ENCODE assay signal across 13 cellular contexts in genomic region chr3:141338881-141339280, GRCh38. TPM values are rescaled to one million over a fixed set of nuclear protein-coding genes. Genes with fewer than 3 reads are reported as not detected.
A peak's percentile ranks its signal among the peaks of the same experiment; 100 is the strongest.
DNase-seq lines count a peak whose midpoint lies in the region; ATAC-seq, FAIRE-seq and TF ChIP-seq lines count a peak whose summit lies in the region.
"Had no signal": no experiment of that assay in that cellular context is flagged by ENCODE, and none has a peak within 500 bp of the region (broad histone marks: within the 10 kb centered on the region; RNA-seq: fewer than 3 reads in every experiment).

No MANE protein-coding gene starts in this region.

- no peak overlapping the region for H3K9ac ChIP-seq in IMR-90 (ENCODE audit: low read depth, low read length)
- no peak overlapping the region for H3K9ac ChIP-seq in K562 (ENCODE audit: insufficient read depth in 1 of 2, low read depth in 2 of 2, low read length in 2 of 2)
- H3K9ac ChIP-seq in liver (ENCODE audit: low read depth in 1 of 2, low read length in 2 of 2) = no peak overlapping the region
- H3K9ac ChIP-seq: BLaER1 had no signal

- POLR2A ChIA-PET in IMR-90 (lab: Charles Lee; ENCODE audit: unreplicated experiment) (no interaction called here), K562 (lab: Yijun Ruan, JAX) (no interaction called here)
- POLR2A ChIA-PET in activated CD4-positive, alpha-beta T cell treated with anti-CD3 and anti-CD28 coated beads, Interleukin-2, amount 10 ng/mL, durations not matched to agents 7 days and 5 days (lab: Charles Lee) = no interaction called here

- H3K27me3 Mint-ChIP-seq in stimulated activated memory B cell treated with anti-CD40 and anti-IgM and Interleukin-4, amounts not matched to agents 10 μg/mL and 1 μg/mL and 100 μg/mL, for 72 hours = no peaks in the 10 kb centered on the region
- H3K27me3 Mint-ChIP-seq in activated CD4-positive, alpha-beta T cell treated with anti-CD3 and anti-CD28 coated beads, Interleukin-2, amount 10 ng/mL, durations not matched to agents 7 days and 5 days = peaks cover 2% of the 10 kb centered on the region

- no peak overlapping the region for H3K4me2 ChIP-seq in IMR-90 (ENCODE audit: low read depth, low read length)
- H3K4me2 ChIP-seq in K562 (ENCODE audit: insufficient read depth, low read length) = no peak overlapping the region
- H3K4me2 ChIP-seq: BLaER1, GM23338 had no signal

- peak overlapping the region; percentile 87; the same call in 1 of the 3 replicates for H2BK15ac ChIP-seq in IMR-90 (ENCODE audit: low read depth, low read length)

- dilution Hi-C loops in IMR-90 (cut with HindIII; ENCODE audit: low sequenced_read_pairs, unreplicated experiment) = no loop called here

- no peak overlapping the region for H2AK9ac ChIP-seq in IMR-90 (replicated peaks; ENCODE audit: low read depth, low read length, poor library complexity)

- H4K91ac ChIP-seq in IMR-90 (ENCODE audit: insufficient read depth, low read depth, low read length) = peak overlapping the region; percentile 53

- peaks cover 17% of the 10 kb centered on the region for H3K4me1 ChIP-seq in IMR-90 (ENCODE audit: control insufficient read depth, insufficient read depth, low read length)
- peaks cover 4 to 45% of the 10 kb centered on the region in 2 experiments; a peak in 3 of 5 replicates for H3K4me1 ChIP-seq in K562 (replicated peaks in 1 of 2; ENCODE audit: control insufficient read depth in 2 of 2, insufficient read depth in 2 of 2, low read length in 2 of 2)
- peaks cover 3 to 22% (median 10%) of the 10 kb centered on the region in 4 donors for H3K4me1 ChIP-seq in liver (ENCODE audit: control insufficient read depth in 4 of 4, insufficient read depth in 4 of 4, low read length in 3 of 4)

- no peaks in the 10 kb centered on the region for H4K20me1 ChIP-seq in IMR-90 (ENCODE audit: insufficient read depth, low read length)
- no peaks in the 10 kb centered on the region for H4K20me1 ChIP-seq in K562 (replicated peaks; ENCODE audit: control insufficient read depth, insufficient read depth, low read length)
- H4K20me1 ChIP-seq: BLaER1 had no signal

- H3K4me3 ChIP-seq in IMR-90 (ENCODE audit: insufficient read depth, low read depth, low read length) (no peak overlapping the region), K562 (no peak overlapping the region), liver (ENCODE audit: low read depth in 1 of 3, low read length in 3 of 3) (no peak overlapping the region)
- H3K4me3 ChIP-seq: BLaER1, GM23338 had no signal

- H3K4me1 Mint-ChIP-seq in stimulated activated memory B cell treated with anti-CD40 and anti-IgM and Interleukin-4, amounts not matched to agents 10 μg/mL and 1 μg/mL and 100 μg/mL, for 72 hours = peaks cover 27% of the 10 kb centered on the region
- H3K4me1 Mint-ChIP-seq in activated CD4-positive, alpha-beta T cell treated with anti-CD3 and anti-CD28 coated beads, Interleukin-2, amount 10 ng/mL, durations not matched to agents 7 days and 5 days = no peaks in the 10 kb centered on the region
- H3K4me1 Mint-ChIP-seq: CD8-positive, alpha-beta memory T cell had no signal

- no peaks in the 10 kb centered on the region; the same call in 1 of the 2 replicates for H3K9me3 ChIP-seq in IMR-90 (ENCODE audit: control insufficient read depth, insufficient read depth, low read length)
- no peaks in the 10 kb centered on the region for H3K9me3 ChIP-seq in K562 (replicated peaks; ENCODE audit: control insufficient read depth, insufficient read depth, low read depth, low read length)
- H3K9me3 ChIP-seq in liver (ENCODE audit: control insufficient read depth in 4 of 4, low read length in 3 of 4) = no peaks in the 10 kb centered on the region
- H3K9me3 ChIP-seq: Caco-2 had no signal

- H4K8ac ChIP-seq in IMR-90 (ENCODE audit: low read depth in 2 of 2, low read length in 2 of 2) = peak overlapping the region in 1 of 2 experiments; percentile 67; a peak in 1 of 4 replicates

- H4K5ac ChIP-seq in IMR-90 (ENCODE audit: low read depth, low read length) = no peak overlapping the region; the same call in 1 of the 2 replicates

- H3K79me2 ChIP-seq in K562 (ENCODE audit: control insufficient read depth, insufficient read depth, low read length) = no peaks in the 10 kb centered on the region

- H3K36me3 ChIP-seq in IMR-90 (ENCODE audit: control insufficient read depth, insufficient read depth, low read length) (no peaks in the 10 kb centered on the region; the same call in 1 of the 2 replicates), K562 (ENCODE audit: control insufficient read depth, insufficient read depth, low read length) (no peaks in the 10 kb centered on the region), liver (ENCODE audit: control insufficient read depth in 4 of 4, insufficient read depth in 3 of 4, low read depth in 1 of 4, low read length in 3 of 4) (no peaks in the 10 kb centered on the region)
- H3K36me3 ChIP-seq: BLaER1 had no signal

- H3K27ac ChIP-seq in IMR-90 (ENCODE audit: insufficient read depth, low read length) = no peak overlapping the region
- H3K27ac ChIP-seq in K562 (ENCODE audit: extremely low read depth, low read depth, low read length) = no peak overlapping the region
- H3K27ac ChIP-seq in liver (ENCODE audit: low read depth in 1 of 2, low read length in 2 of 2) = no peak overlapping the region
- H3K27ac ChIP-seq: BLaER1 had no signal

- no peak overlapping the region for H3K14ac ChIP-seq in IMR-90 (replicated peaks; ENCODE audit: low read depth, low read length)

- TF ChIP-seq RAD21 in IMR-90 (IDR thresholded peaks at IDR 0.05; ENCODE audit: low read length) = no peak
- TF ChIP-seq RAD21 in K562 (CRISPR knock-in tag; conservative IDR thresholded peaks at IDR 0.05 in 1 of 2, IDR thresholded peaks at IDR 0.05 in 1 of 2) = no peak
- TF ChIP-seq RAD21 in liver (IDR thresholded peaks at IDR 0.05) = no peak

- ATAC-seq in IMR-90 (ENCODE audit: low read depth) (no peak), K562 (no peak)
- ATAC-seq in stimulated activated memory B cell treated with anti-CD40 and anti-IgM and Interleukin-4, amounts not matched to agents 10 μg/mL and 1 μg/mL and 100 μg/mL, for 72 hours = no peak
- ATAC-seq: GM23338 had no signal

- H2BK5ac ChIP-seq in IMR-90 (ENCODE audit: low read depth, low read length, poor library complexity, severe bottlenecking) = no peak overlapping the region

- H3K27ac Mint-ChIP-seq in stimulated activated memory B cell treated with anti-CD40 and anti-IgM and Interleukin-4, amounts not matched to agents 10 μg/mL and 1 μg/mL and 100 μg/mL, for 72 hours = peak overlapping the region; percentile 2
- no peak overlapping the region for H3K27ac Mint-ChIP-seq in activated CD4-positive, alpha-beta T cell treated with anti-CD3 and anti-CD28 coated beads, Interleukin-2, amount 10 ng/mL, durations not matched to agents 7 days and 5 days
- H3K27ac Mint-ChIP-seq: CD8-positive, alpha-beta memory T cell; GM23338 had no signal

- DNase-seq in IMR-90 (no peak), K562 (ENCODE audit: extremely low read depth in 1 of 4, low spot score in 3 of 4) (no peak), Ammon's horn (ENCODE audit: low spot score) (no peak), GDM1 (lab: John Stamatoyannopoulos, UW) (no peak)
- no peak for DNase-seq in activated CD4-positive, alpha-beta T cell treated with anti-CD3 and anti-CD28 coated beads, Interleukin-2, amount 10 ng/mL, durations not matched to agents 7 days and 5 days
- DNase-seq: Caco-2; CD8-positive, alpha-beta memory T cell; DMS53; H7 had no signal

- CTCF ChIA-PET in IMR-90 (lab: Yijun Ruan, JAX) (no interaction called here), K562 (lab: Yijun Ruan, JAX; ENCODE audit: low intra/inter-chr PET ratio) (no interaction called here)
- CTCF ChIA-PET in activated CD4-positive, alpha-beta T cell treated with anti-CD3 and anti-CD28 coated beads, Interleukin-2, amount 10 ng/mL, durations not matched to agents 7 days and 5 days (lab: Charles Lee) = interaction anchor here (1.0 kb wide), 1 partner anchor 103 kb away, joined by 5 read pairs; no protein-coding TSS in a partner anchor

- H3K9me1 ChIP-seq in IMR-90 (ENCODE audit: insufficient read depth, low read length) = peaks cover 18% of the 10 kb centered on the region
- no peaks in the 10 kb centered on the region for H3K9me1 ChIP-seq in K562 (ENCODE audit: control insufficient read depth, insufficient read depth, low read length)

- BruUV-seq in IMR-90 (replicated peaks; lab: Mats Ljungman, UMichigan) (no TSS peak), K562 (replicated peaks; lab: Mats Ljungman, UMichigan) (no TSS peak)

- peak overlapping the region; percentile 14 for H3K4ac ChIP-seq in IMR-90 (ENCODE audit: low read depth, low read length)

- peaks cover 7% of the 10 kb centered on the region for H3K9me3 Mint-ChIP-seq in stimulated activated memory B cell treated with anti-CD40 and anti-IgM and Interleukin-4, amounts not matched to agents 10 μg/mL and 1 μg/mL and 100 μg/mL, for 72 hours
- no peaks in the 10 kb centered on the region for H3K9me3 Mint-ChIP-seq in activated CD4-positive, alpha-beta T cell treated with anti-CD3 and anti-CD28 coated beads, Interleukin-2, amount 10 ng/mL, durations not matched to agents 7 days and 5 days
- H3K9me3 Mint-ChIP-seq: CD8-positive, alpha-beta memory T cell; GM23338 had no signal

- peaks cover 0 to 12% of the 10 kb centered on the region in 2 experiments; a peak in 3 of 4 replicates for H3K79me1 ChIP-seq in IMR-90 (ENCODE audit: low read depth in 1 of 2, low read length in 2 of 2)

- H3K56ac ChIP-seq in IMR-90 (ENCODE audit: extremely low read depth, insufficient read depth, low read length) = no peak overlapping the region

- H3K27me3 ChIP-seq in IMR-90 (ENCODE audit: control insufficient read depth, insufficient read depth, low read length) (no peaks in the 10 kb centered on the region), K562 (ENCODE audit: control insufficient read depth in 2 of 2, insufficient read depth in 2 of 2, low read length in 2 of 2) (no peaks in the 10 kb centered on the region), liver (ENCODE audit: control insufficient read depth in 4 of 4, insufficient read depth in 4 of 4, low read length in 3 of 4) (no peaks in the 10 kb centered on the region)
- H3K27me3 ChIP-seq: BLaER1 had no signal

- H2BK20ac ChIP-seq in IMR-90 (ENCODE audit: low read depth, low read length) = peak overlapping the region; percentile 68

- no peak overlapping the region; the same call in 1 of the 2 replicates for H3K23ac ChIP-seq in IMR-90 (ENCODE audit: low read depth, low read length)

- no peak for FAIRE-seq in K562 (lab: Jason Lieb, UNC)

- H2BK120ac ChIP-seq in IMR-90 (ENCODE audit: low read depth, low read length) = peak overlapping the region; percentile 79

- H2AK5ac ChIP-seq in IMR-90 (ENCODE audit: low read depth, low read length) = peak overlapping the region; percentile 85

- TF ChIP-seq POLR2A in IMR-90 (IDR thresholded peaks at IDR 0.05; ENCODE audit: low read depth, low read length) (no peak), K562 (conservative IDR thresholded peaks at IDR 0.05) (no peak)

- in situ Hi-C loops in IMR-90 (cut with MboI; ENCODE audit: low sequenced_read_pairs) = loop anchor here (25.0 kb wide), 1 partner anchor 548 kb away; the partner anchor contains the start of gene ATP1B3
- in situ Hi-C loops in K562 (cut with MboI) = no loop called here

- intact Hi-C loops in IMR-90 (cut with micrococcal nuclease) (no loop called here), K562 (cut with micrococcal nuclease) (no loop called here)

- no peak for TF ChIP-seq EP300 in K562 (IDR thresholded peaks at IDR 0.05; ENCODE audit: low read length)

- no peak overlapping the region for H3K18ac ChIP-seq in IMR-90 (ENCODE audit: low read depth, low read length)

- no peak overlapping the region for H2AFZ ChIP-seq in IMR-90 (replicated peaks; ENCODE audit: low read length, poor library complexity)
- H2AFZ ChIP-seq in K562 (ENCODE audit: low read depth, low read length) = peak overlapping the region; percentile 71
- H2AFZ ChIP-seq: GM23338 had no signal

- H3K4me3 Mint-ChIP-seq in stimulated activated memory B cell treated with anti-CD40 and anti-IgM and Interleukin-4, amounts not matched to agents 10 μg/mL and 1 μg/mL and 100 μg/mL, for 72 hours = no peak overlapping the region
- no peak overlapping the region for H3K4me3 Mint-ChIP-seq in activated CD4-positive, alpha-beta T cell treated with anti-CD3 and anti-CD28 coated beads, Interleukin-2, amount 10 ng/mL, durations not matched to agents 7 days and 5 days
- H3K4me3 Mint-ChIP-seq: CD8-positive, alpha-beta memory T cell; GM23338 had no signal

- TF ChIP-seq CTCF in IMR-90 (conservative IDR thresholded peaks at IDR 0.05; ENCODE audit: low read depth, low read length) = no peak
- no peak for TF ChIP-seq CTCF in K562 (IDR thresholded peaks at IDR 0.05 in 2 of 3, conservative IDR thresholded peaks at IDR 0.05 in 1 of 3; ENCODE audit: insufficient read depth in 2 of 3, low read depth in 1 of 3, low read length in 3 of 3)
- no peak for TF ChIP-seq CTCF in liver (IDR thresholded peaks at IDR 0.05; ENCODE audit: low read depth, low read length, missing input control)

- peaks cover 6% of the 10 kb centered on the region for H3K36me3 Mint-ChIP-seq in stimulated activated memory B cell treated with anti-CD40 and anti-IgM and Interleukin-4, amounts not matched to agents 10 μg/mL and 1 μg/mL and 100 μg/mL, for 72 hours
- H3K36me3 Mint-ChIP-seq in activated CD4-positive, alpha-beta T cell treated with anti-CD3 and anti-CD28 coated beads, Interleukin-2, amount 10 ng/mL, durations not matched to agents 7 days and 5 days (ENCODE audit: low read depth) = no peaks in the 10 kb centered on the region
- H3K36me3 Mint-ChIP-seq: CD8-positive, alpha-beta memory T cell had no signal

RNA-seq across cellular contexts. Expression of gene ZBTB38, which starts 29.4 kb away (rescaled TPM):
- total RNA-seq in IMR-90 (2012; rRNA removed) (230 and 274 TPM in 2 replicates), K562 (2014; rRNA removed) (22.9 and 24.8 TPM in 2 replicates), K562 (2014; rRNA removed; fragmentation: Illumina TruSeq; extraction: Trizol) (39.4 and 43.6 TPM in 2 replicates), K562 (2015; rRNA removed; fragmentation: Illumina TruSeq; extraction: Trizol) (33.5 and 33.7 TPM in 2 replicates), K562 (2021) (30.7 and 36.3 TPM in 2 replicates), liver (10 to 100 TPM; 19.8 to 57.3 TPM)
- polyA plus RNA-seq in IMR-90 (2012; rRNA removed) (44.9 and 45.1 TPM in 2 replicates), K562 (2011; rRNA removed) (18.0 and 22.5 TPM in 2 replicates), K562 (2014; fragmentation: Illumina TruSeq; extraction: Trizol) (24.0 and 26.2 TPM in 2 replicates), K562 (2014; fragmentation: Nextera tagmentation; extraction: Ambion mirVana) (10 to 100 TPM; 14.2 to 17.9 TPM), K562 (2014; rRNA removed) (12.1 and 12.6 TPM in 2 replicates), liver (10 to 100 TPM in 1 of 2 donors, 1 to 10 TPM in 1; 9.5 to 19.2 TPM)
- polyA plus RNA-seq in IMR-90 (2012; cell fraction: cytosol; rRNA removed) = 15.3 and 16.3 TPM in 2 replicates
- polyA plus RNA-seq in IMR-90 (2012; cell fraction: nucleus; rRNA removed; ENCODE audit: low replicate concordance) = 12.9 and 53.4 TPM in 2 replicates
- 53.5 and 97.8 TPM in 2 replicates for total RNA-seq in K562 (2011; cell fraction: chromatin; rRNA removed; ENCODE audit: low replicate concordance)
- total RNA-seq in K562 (2011; cell fraction: nucleolus; rRNA removed) = 22.0 and 29.1 TPM in 2 replicates
- 61.7 and 84.8 TPM in 2 replicates for total RNA-seq in K562 (2011; cell fraction: nucleoplasm; rRNA removed)
- 6.7 and 14.9 TPM in 2 replicates for polyA plus RNA-seq in K562 (2011; cell fraction: cytosol; rRNA removed)
- polyA plus RNA-seq in K562 (2011; cell fraction: nucleus; rRNA removed) = 22.7 and 28.6 TPM in 2 replicates
- polyA plus RNA-seq in K562 (2012) = 19.0 and 21.1 TPM in 2 replicates
- 64.1 and 109 TPM in 2 replicates for polyA minus RNA-seq in K562 (2011; rRNA and poly(A)+ RNA removed)
- 27.8 and 34.9 TPM in 2 replicates for polyA minus RNA-seq in K562 (2011; cell fraction: cytosol; rRNA and poly(A)+ RNA removed)
- polyA minus RNA-seq in K562 (2011; cell fraction: nucleus; rRNA and poly(A)+ RNA removed) = 35.9 and 61.9 TPM in 2 replicates
- 10 to 100 TPM; 20.0 to 26.1 TPM for total RNA-seq in activated CD4-positive, alpha-beta T cell treated with anti-CD3 and anti-CD28 coated beads, Interleukin-2, amount 10 ng/mL, durations not matched to agents 7 days and 5 days
